In the genomic region with DNA sequence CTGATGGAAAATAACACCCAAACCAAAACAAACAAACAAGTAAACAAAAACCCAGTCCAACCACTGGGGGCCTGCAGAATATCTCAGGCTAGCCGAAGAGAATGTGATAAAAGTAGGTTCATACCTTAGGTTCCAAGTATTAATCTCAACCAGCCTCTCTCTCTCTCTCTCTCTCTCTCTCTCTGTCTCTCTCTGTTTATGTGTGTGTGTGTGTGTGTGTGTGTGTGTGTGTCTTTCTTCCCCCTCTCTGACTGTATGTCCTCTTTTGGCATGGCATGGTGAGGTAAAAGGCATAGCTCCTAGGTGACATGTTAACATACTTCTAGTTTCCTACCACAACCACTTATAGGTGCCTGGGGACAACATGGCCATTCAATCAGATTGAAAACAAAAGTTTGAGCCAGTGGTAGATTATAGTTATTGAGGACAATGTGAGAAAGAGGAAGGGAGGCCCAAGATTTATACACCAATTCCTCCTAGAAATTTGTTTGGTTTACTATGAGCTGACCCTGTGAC, we compare ENCODE assay signal across 31 cellular contexts.
"Had no signal": no experiment of that assay in that cellular context is flagged by ENCODE, and none has a peak within 500 bp of the region (broad histone marks: within the 10 kb centered on the region; RNA-seq: fewer than 3 reads in every experiment).

No MANE protein-coding gene starts in this region.

- H3K4me3 ChIP-seq: breast epithelium, esophagus muscularis mucosa, heart left ventricle, pancreas, psoas muscle, sigmoid colon, tibial nerve had no signal

- ATAC-seq: activated T-cell treated with anti-CD3 and anti-CD28 coated beads, Interleukin-2, amount 50 U/mL, for 72 hours; foreskin keratinocyte; heart left ventricle; left colon; naive thymus-derived CD8-positive, alpha-beta T cell; pancreas; psoas muscle had no signal

- H3K27ac ChIP-seq: breast epithelium, foreskin keratinocyte, pancreas, psoas muscle had no signal

- H3K36me3 ChIP-seq: breast epithelium, esophagus muscularis mucosa, heart left ventricle, pancreas, sigmoid colon, tibial nerve had no signal

- H3K27me3 ChIP-seq: breast epithelium, esophagus muscularis mucosa, foreskin keratinocyte, heart left ventricle, pancreas, sigmoid colon, tibial nerve had no signal

- H3K36me3 Mint-ChIP-seq: naive thymus-derived CD8-positive, alpha-beta T cell had no signal

- H3K4me3 Mint-ChIP-seq: activated naive CD4-positive, alpha-beta T cell treated with anti-CD3 and anti-CD28 coated beads for 36 hours; activated naive CD8-positive, alpha-beta T cell treated with anti-CD3 and anti-CD28 coated beads, Interleukin-2, amount 10 ng/mL, durations not matched to agents 7 days and 5 days; activated T-cell treated with anti-CD3 and anti-CD28 coated beads, Interleukin-2, amount 50 U/mL, for 72 hours; immature natural killer cell; naive thymus-derived CD8-positive, alpha-beta T cell; T-helper 1 cell treated with Interleukin-12 subunit alpha and Interleukin-12 subunit beta and Interleukin-4 antibody, amounts not matched to agents 30 μg/mL and 1 μg/mL, for 36 hours had no signal

- DNase-seq: activated CD4-positive, alpha-beta T cell treated with anti-CD3 and anti-CD28 coated beads for 4 hours; activated CD4-positive, alpha-beta T cell treated with anti-CD3 and anti-CD28 coated beads, Interleukin-2, amount 50 U/mL, for 4 hours; activated effector memory CD4-positive, alpha-beta T cell treated with anti-CD3 and anti-CD28 coated beads, Interleukin-2, amount 50 U/mL, for 16 hours; activated naive CD4-positive, alpha-beta T cell treated with anti-CD3 and anti-CD28 coated beads for 36 hours; activated naive CD8-positive, alpha-beta T cell treated with anti-CD3 and anti-CD28 coated beads, Interleukin-2, amount 10 ng/mL, durations not matched to agents 7 days and 5 days; activated T-cell treated with anti-CD3 and anti-CD28 coated beads for 4 hours; activated T-cell treated with anti-CD3 and anti-CD28 coated beads, Interleukin-2, amount 50 U/mL, for 72 hours; amygdala; central memory CD4-positive, alpha-beta T cell; foreskin keratinocyte; heart left ventricle; hypothalamus; immature natural killer cell; kidney; left colon; midbrain; naive thymus-derived CD8-positive, alpha-beta T cell; pancreas; psoas muscle; sigmoid colon; small intestine; stimulated activated CD4-positive, alpha-beta T cell treated with anti-CD3 and anti-CD28 coated beads, Interleukin-1b, Interleukin-23, amount 100 ng/mL, for 48 hours; stimulated activated CD4-positive, alpha-beta T cell treated with anti-CD3 and anti-CD28 coated beads, Interleukin-4, amount 100 ng/mL, for 4 hours; stimulated activated CD8-positive, alpha-beta memory T cell treated with anti-CD3 and anti-CD28 coated beads, Interleukin-4, amount 100 ng/mL, for 48 hours; stimulated activated naive CD4-positive, alpha-beta T cell treated with Interleukin-2 at 50 U/mL for 16 hours; T-helper 9 cell had no signal

- H3K9me3 Mint-ChIP-seq: activated naive CD4-positive, alpha-beta T cell treated with anti-CD3 and anti-CD28 coated beads for 36 hours; activated naive CD8-positive, alpha-beta T cell treated with anti-CD3 and anti-CD28 coated beads, Interleukin-2, amount 10 ng/mL, durations not matched to agents 7 days and 5 days; activated T-cell treated with anti-CD3 and anti-CD28 coated beads, Interleukin-2, amount 50 U/mL, for 72 hours; immature natural killer cell; naive thymus-derived CD8-positive, alpha-beta T cell; T-helper 1 cell treated with Interleukin-12 subunit alpha and Interleukin-12 subunit beta and Interleukin-4 antibody, amounts not matched to agents 30 μg/mL and 1 μg/mL, for 36 hours had no signal

- FAIRE-seq: kidney, pancreas, small intestine, TTC549 had no signal

- H3K4me1 ChIP-seq: foreskin keratinocyte had no signal

- H3K27ac Mint-ChIP-seq: activated naive CD4-positive, alpha-beta T cell treated with anti-CD3 and anti-CD28 coated beads for 36 hours; activated naive CD8-positive, alpha-beta T cell treated with anti-CD3 and anti-CD28 coated beads, Interleukin-2, amount 10 ng/mL, durations not matched to agents 7 days and 5 days; activated T-cell treated with anti-CD3 and anti-CD28 coated beads, Interleukin-2, amount 50 U/mL, for 72 hours; immature natural killer cell; naive thymus-derived CD8-positive, alpha-beta T cell; T-helper 1 cell treated with Interleukin-12 subunit alpha and Interleukin-12 subunit beta and Interleukin-4 antibody, amounts not matched to agents 30 μg/mL and 1 μg/mL, for 36 hours had no signal

- H3K9me3 ChIP-seq: breast epithelium, esophagus muscularis mucosa, heart left ventricle, pancreas, psoas muscle, sigmoid colon, tibial nerve had no signal
